19 cellular contexts compared by ENCODE assay signal in genomic region chr5:163894645-163895044, GRCh38.
DNase-seq lines count a peak whose midpoint lies in the region; ATAC-seq, FAIRE-seq and TF ChIP-seq lines count a peak whose summit lies in the region.
"Had no signal": no experiment of that assay in that cellular context is flagged by ENCODE, and none has a peak within 500 bp of the region (broad histone marks: within the 10 kb centered on the region; RNA-seq: fewer than 3 reads in every experiment).

No MANE protein-coding gene starts in this region.

- H3K4me1 ChIP-seq in GM23248 (ENCODE audit: insufficient read depth) (peaks cover 23% of the 10 kb centered on the region), mesenchymal stem cell (ENCODE audit: control insufficient read depth, insufficient read depth, low read depth, low read length) (no peaks in the 10 kb centered on the region), BE2C (no peaks in the 10 kb centered on the region), esophagus squamous epithelium (no peaks in the 10 kb centered on the region)
- H3K4me1 ChIP-seq: heart left ventricle, stomach had no signal

- no peaks in the 10 kb centered on the region for H3K4me1 Mint-ChIP-seq in activated CD8-positive, alpha-beta T cell treated with anti-CD3 and anti-CD28 coated beads, Interleukin-2, amount 10 ng/mL, durations not matched to agents 7 days and 5 days (ENCODE audit: low read depth)
- H3K4me1 Mint-ChIP-seq: CD8-positive, alpha-beta memory T cell had no signal

- no peaks in the 10 kb centered on the region for H3K9me2 ChIP-seq in GM23248 (ENCODE audit: insufficient read depth)

- no peak overlapping the region for H4K8ac ChIP-seq in mesenchymal stem cell (ENCODE audit: low read length)

- H3K4me3 ChIP-seq in GM23248 (no peak overlapping the region), cardiac fibroblast (replicated peaks in 1 of 2; ENCODE audit: low read depth in 2 of 2, low read length in 2 of 2) (no peak overlapping the region), mesenchymal stem cell (ENCODE audit: insufficient read depth in 1 of 2, low read depth in 1 of 2, low read length in 2 of 2) (no peak overlapping the region), BE2C (ENCODE audit: low read depth, low read length) (no peak overlapping the region), esophagus squamous epithelium (no peak overlapping the region)
- H3K4me3 ChIP-seq: heart left ventricle, stomach had no signal

- POLR2A ChIA-PET in activated CD8-positive, alpha-beta T cell treated with anti-CD3 and anti-CD28 coated beads, Interleukin-2, amount 10 ng/mL, durations not matched to agents 7 days and 5 days (lab: Charles Lee): no interaction called here

- H3K4me2 ChIP-seq in GM23248 (ENCODE audit: unreplicated experiment) (no peak overlapping the region), mesenchymal stem cell (ENCODE audit: low read length, poor library complexity, severe bottlenecking) (no peak overlapping the region)

- no peak overlapping the region for H3K4me3 Mint-ChIP-seq in activated CD8-positive, alpha-beta T cell treated with anti-CD3 and anti-CD28 coated beads, Interleukin-2, amount 10 ng/mL, durations not matched to agents 7 days and 5 days
- H3K4me3 Mint-ChIP-seq: CD8-positive, alpha-beta memory T cell; H9; natural killer cell treated with Interleukin-12 subunit alpha and Interleukin-12 subunit beta and Interleukin-15 and Interleukin-18, amount 100 ng/mL, for 72 hours had no signal

- no peak overlapping the region for H2AFZ ChIP-seq in GM23248
- H2AFZ ChIP-seq in mesenchymal stem cell (ENCODE audit: low read depth, low read length): no peak overlapping the region

- DNase-seq in GM23248 (peak; percentile 76), NCI-H226 (peak; percentile 90), cardiac fibroblast (ENCODE audit: low read depth in 2 of 2) (peak; percentile 47 to 91), mesenchymal stem cell (peak; percentile 77), BE2C (no peak), GM12892 (ENCODE audit: insufficient read length) (no peak), esophagus squamous epithelium (lab: John Stamatoyannopoulos, UW) (no peak)
- DNase-seq in activated CD8-positive, alpha-beta T cell treated with anti-CD3 and anti-CD28 coated beads, Interleukin-2, amount 10 ng/mL, durations not matched to agents 7 days and 5 days: no peak
- DNase-seq: CD8-positive, alpha-beta memory T cell; effector CD4-positive, alpha-beta T cell; GDM1; H9; heart left ventricle; NCI-H1694 treated with DMSO at 0.1 percent for 48 hours; right cardiac atrium; stomach had no signal

- TF ChIP-seq POLR2A in GM12892 (IDR thresholded peaks at IDR 0.05; ENCODE audit: low read depth, low read length): no peak
- TF ChIP-seq POLR2A in esophagus squamous epithelium (IDR thresholded peaks at IDR 0.05): no peak

- no peaks in the 10 kb centered on the region for H3K27me3 Mint-ChIP-seq in activated CD8-positive, alpha-beta T cell treated with anti-CD3 and anti-CD28 coated beads, Interleukin-2, amount 10 ng/mL, durations not matched to agents 7 days and 5 days (ENCODE audit: low read depth)
- H3K27me3 Mint-ChIP-seq: CD8-positive, alpha-beta memory T cell had no signal

- no peak overlapping the region for H2BK12ac ChIP-seq in mesenchymal stem cell (ENCODE audit: low read length in 2 of 2)

- H3K79me1 ChIP-seq in mesenchymal stem cell (replicated peaks; ENCODE audit: low read length, poor library complexity, severe bottlenecking): no peaks in the 10 kb centered on the region

- in situ Hi-C loops in GM23248 (cut with MboI): no loop called here

- no peaks in the 10 kb centered on the region for H3K9me3 Mint-ChIP-seq in activated CD8-positive, alpha-beta T cell treated with anti-CD3 and anti-CD28 coated beads, Interleukin-2, amount 10 ng/mL, durations not matched to agents 7 days and 5 days (ENCODE audit: insufficient read depth)
- H3K9me3 Mint-ChIP-seq: natural killer cell treated with Interleukin-12 subunit alpha and Interleukin-12 subunit beta and Interleukin-15 and Interleukin-18, amount 100 ng/mL, for 72 hours had no signal

- H3K23ac ChIP-seq in mesenchymal stem cell (ENCODE audit: low read length in 2 of 2): no peak overlapping the region

- H3K36me3 ChIP-seq in GM23248 (ENCODE audit: low read depth) (no peaks in the 10 kb centered on the region), mesenchymal stem cell (ENCODE audit: control insufficient read depth in 1 of 2, insufficient read depth in 2 of 2, low read depth in 1 of 2, low read length in 2 of 2) (no peaks in the 10 kb centered on the region), BE2C (no peaks in the 10 kb centered on the region), esophagus squamous epithelium (no peaks in the 10 kb centered on the region)
- H3K36me3 ChIP-seq: heart left ventricle, stomach had no signal

- H4K91ac ChIP-seq in mesenchymal stem cell (ENCODE audit: low read length): no peak overlapping the region

- H3K36me3 Mint-ChIP-seq in activated CD8-positive, alpha-beta T cell treated with anti-CD3 and anti-CD28 coated beads, Interleukin-2, amount 10 ng/mL, durations not matched to agents 7 days and 5 days (ENCODE audit: low read depth): no peaks in the 10 kb centered on the region
- H3K36me3 Mint-ChIP-seq: CD8-positive, alpha-beta memory T cell; natural killer cell treated with Interleukin-12 subunit alpha and Interleukin-12 subunit beta and Interleukin-15 and Interleukin-18, amount 100 ng/mL, for 72 hours had no signal

- TF ChIP-seq CTCF in cardiac fibroblast (IDR thresholded peaks at IDR 0.05; ENCODE audit: low read depth, low read length): no peak
- no peak for TF ChIP-seq CTCF in BE2C (IDR thresholded peaks at IDR 0.05; ENCODE audit: low read depth, low read length)
- TF ChIP-seq CTCF in esophagus squamous epithelium (IDR thresholded peaks at IDR 0.05): no peak

- FAIRE-seq in GM12892 (lab: Jason Lieb, UNC): no peak

- intact Hi-C loops in esophagus squamous epithelium (cut with DNase I): no loop called here

- ATAC-seq in activated CD8-positive, alpha-beta T cell treated with anti-CD3 and anti-CD28 coated beads, Interleukin-2, amount 10 ng/mL, durations not matched to agents 7 days and 5 days: no peak
- ATAC-seq: activated CD4-positive, CD25-positive, alpha-beta regulatory T cell treated with anti-CD3 and anti-CD28 coated beads, Interleukin-2, amount 50 U/mL, for 24 hours; heart left ventricle; left lobe of liver; right cardiac atrium had no signal

- H3K27ac ChIP-seq in GM23248: no peak overlapping the region
- no peak overlapping the region for H3K27ac ChIP-seq in mesenchymal stem cell (ENCODE audit: low read length, poor library complexity, severe bottlenecking)
- no peak overlapping the region for H3K27ac ChIP-seq in esophagus squamous epithelium
- H3K27ac ChIP-seq: heart left ventricle, stomach had no signal

- no peak overlapping the region for H2AK5ac ChIP-seq in mesenchymal stem cell (ENCODE audit: low read length, severe bottlenecking)

- H3K9ac ChIP-seq in GM23248 (no peak overlapping the region), mesenchymal stem cell (ENCODE audit: low read length) (no peak overlapping the region)

- H3K4ac ChIP-seq in mesenchymal stem cell (ENCODE audit: low read depth in 1 of 2, low read length in 2 of 2): no peak overlapping the region

- no peak overlapping the region for H2BK120ac ChIP-seq in mesenchymal stem cell (ENCODE audit: low read depth, low read length)

- no peak overlapping the region for H3K14ac ChIP-seq in mesenchymal stem cell (ENCODE audit: low read length in 2 of 2)

- no peak overlapping the region for H2BK5ac ChIP-seq in mesenchymal stem cell (ENCODE audit: low read depth, low read length, poor library complexity, severe bottlenecking)

- no peak overlapping the region for H3K18ac ChIP-seq in mesenchymal stem cell (ENCODE audit: low read depth in 1 of 2, low read length in 2 of 2)

- H3K9me3 ChIP-seq in GM23248 (ENCODE audit: low read depth): no peaks in the 10 kb centered on the region
- no peaks in the 10 kb centered on the region for H3K9me3 ChIP-seq in mesenchymal stem cell (ENCODE audit: control insufficient read depth, low read length)
- no peaks in the 10 kb centered on the region for H3K9me3 ChIP-seq in BE2C
- no peaks in the 10 kb centered on the region for H3K9me3 ChIP-seq in esophagus squamous epithelium
- H3K9me3 ChIP-seq: stomach had no signal

- H3F3A ChIP-seq in GM23248 (ENCODE audit: insufficient read depth): peaks cover 8% of the 10 kb centered on the region

- H3K79me2 ChIP-seq in GM23248 (ENCODE audit: insufficient read depth): no peaks in the 10 kb centered on the region

- no peak overlapping the region for H3K27ac Mint-ChIP-seq in activated CD8-positive, alpha-beta T cell treated with anti-CD3 and anti-CD28 coated beads, Interleukin-2, amount 10 ng/mL, durations not matched to agents 7 days and 5 days
- H3K27ac Mint-ChIP-seq: natural killer cell treated with Interleukin-12 subunit alpha and Interleukin-12 subunit beta and Interleukin-15 and Interleukin-18, amount 100 ng/mL, for 72 hours had no signal

- no peaks in the 10 kb centered on the region for H3K27me3 ChIP-seq in GM23248 (replicated peaks; ENCODE audit: insufficient read depth)
- no peaks in the 10 kb centered on the region for H3K27me3 ChIP-seq in mesenchymal stem cell (ENCODE audit: control insufficient read depth in 1 of 2, insufficient read depth in 1 of 2, low read length in 2 of 2)
- H3K27me3 ChIP-seq in BE2C: no peaks in the 10 kb centered on the region
- no peaks in the 10 kb centered on the region for H3K27me3 ChIP-seq in esophagus squamous epithelium
- H3K27me3 ChIP-seq: heart left ventricle, stomach had no signal

- no peak overlapping the region for H2BK15ac ChIP-seq in mesenchymal stem cell (ENCODE audit: low read depth, poor library complexity, severe bottlenecking)

- CTCF ChIA-PET in activated CD8-positive, alpha-beta T cell treated with anti-CD3 and anti-CD28 coated beads, Interleukin-2, amount 10 ng/mL, durations not matched to agents 7 days and 5 days (lab: Charles Lee): no interaction called here

- no peaks in the 10 kb centered on the region for H4K20me1 ChIP-seq in GM23248 (ENCODE audit: insufficient read depth)

Comparison
In these comparisons a context has a peak if more than half of its experiments do, and no peak if none do; other contexts are left out.
1. DNase-seq: peak in GM23248 (single experiment), NCI-H226 (single experiment), cardiac fibroblast (2 of 2) and mesenchymal stem cell (single experiment); none in BE2C (single experiment), activated CD8-positive, alpha-beta T cell treated with anti-CD3 and anti-CD28 coated beads, Interleukin-2, amount 10 ng/mL, durations not matched to agents 7 days and 5 days (single experiment), GM12892 (single experiment) and esophagus squamous epithelium (single experiment).